1 cellular context compared by ENCODE assay signal in the genomic region with DNA sequence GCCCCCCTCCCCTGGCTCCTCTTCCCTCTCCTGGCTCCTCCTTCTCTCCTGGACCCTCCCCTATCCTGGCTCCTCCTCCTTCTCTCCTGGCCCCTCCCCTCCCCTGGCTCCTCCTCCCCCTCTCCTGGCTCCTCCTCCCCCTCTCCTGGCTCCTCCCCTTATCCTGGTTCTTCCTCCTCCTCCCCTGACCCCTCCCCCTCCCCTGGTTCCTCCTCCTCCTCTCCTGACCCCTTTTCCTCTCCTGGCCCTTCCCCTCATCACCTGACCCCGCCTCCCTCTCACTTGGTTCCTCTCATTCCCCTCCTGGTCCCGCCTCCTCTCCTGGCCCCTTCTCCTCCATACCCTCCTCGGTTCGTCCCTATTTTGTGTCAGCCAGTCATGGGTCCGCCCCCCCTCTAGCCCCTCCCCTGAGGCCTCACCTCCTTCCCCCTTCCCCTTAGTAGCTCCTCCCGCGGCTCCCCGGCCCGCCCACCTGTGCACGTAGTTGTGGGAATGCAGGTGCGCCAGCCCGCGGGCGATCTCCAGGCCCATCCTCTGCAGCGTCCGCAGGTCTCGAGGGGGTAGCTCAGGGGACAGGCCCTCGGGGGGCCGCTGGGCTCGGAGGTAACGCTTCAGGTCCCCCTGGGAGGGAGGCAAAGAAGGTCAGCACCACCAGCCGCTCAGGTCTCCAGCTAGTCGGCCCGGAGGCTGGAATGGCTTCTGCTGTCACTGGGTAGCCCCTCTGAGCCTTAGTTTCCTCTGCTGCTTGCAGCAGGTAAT.
TF ChIP-seq lines count a peak whose summit lies in the region.

No MANE protein-coding gene starts in this region.

TF ChIP-seq in HCT116, 20 proteins besides CTCF, POLR2A, EP300 and RAD21 (continued from another document):
- TF ChIP-seq, protein P1, sequence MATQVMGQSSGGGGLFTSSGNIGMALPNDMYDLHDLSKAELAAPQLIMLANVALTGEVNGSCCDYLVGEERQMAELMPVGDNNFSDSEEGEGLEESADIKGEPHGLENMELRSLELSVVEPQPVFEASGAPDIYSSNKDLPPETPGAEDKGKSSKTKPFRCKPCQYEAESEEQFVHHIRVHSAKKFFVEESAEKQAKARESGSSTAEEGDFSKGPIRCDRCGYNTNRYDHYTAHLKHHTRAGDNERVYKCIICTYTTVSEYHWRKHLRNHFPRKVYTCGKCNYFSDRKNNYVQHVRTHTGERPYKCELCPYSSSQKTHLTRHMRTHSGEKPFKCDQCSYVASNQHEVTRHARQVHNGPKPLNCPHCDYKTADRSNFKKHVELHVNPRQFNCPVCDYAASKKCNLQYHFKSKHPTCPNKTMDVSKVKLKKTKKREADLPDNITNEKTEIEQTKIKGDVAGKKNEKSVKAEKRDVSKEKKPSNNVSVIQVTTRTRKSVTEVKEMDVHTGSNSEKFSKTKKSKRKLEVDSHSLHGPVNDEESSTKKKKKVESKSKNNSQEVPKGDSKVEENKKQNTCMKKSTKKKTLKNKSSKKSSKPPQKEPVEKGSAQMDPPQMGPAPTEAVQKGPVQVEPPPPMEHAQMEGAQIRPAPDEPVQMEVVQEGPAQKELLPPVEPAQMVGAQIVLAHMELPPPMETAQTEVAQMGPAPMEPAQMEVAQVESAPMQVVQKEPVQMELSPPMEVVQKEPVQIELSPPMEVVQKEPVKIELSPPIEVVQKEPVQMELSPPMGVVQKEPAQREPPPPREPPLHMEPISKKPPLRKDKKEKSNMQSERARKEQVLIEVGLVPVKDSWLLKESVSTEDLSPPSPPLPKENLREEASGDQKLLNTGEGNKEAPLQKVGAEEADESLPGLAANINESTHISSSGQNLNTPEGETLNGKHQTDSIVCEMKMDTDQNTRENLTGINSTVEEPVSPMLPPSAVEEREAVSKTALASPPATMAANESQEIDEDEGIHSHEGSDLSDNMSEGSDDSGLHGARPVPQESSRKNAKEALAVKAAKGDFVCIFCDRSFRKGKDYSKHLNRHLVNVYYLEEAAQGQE (IDR thresholded peaks at IDR 0.05; ENCODE audit: low read depth) = no peak
TF ChIP-seq in HCT116: peak in this region for 2.
